In genomic region chr16:30660424-30661251, GRCh38 we compare ENCODE assay signal across 8 cellular contexts. TPM values are rescaled to one million over a fixed set of nuclear protein-coding genes. Genes with fewer than 3 reads are reported as not detected.
DNase-seq lines count a peak whose midpoint lies in the region; ATAC-seq and TF ChIP-seq lines count a peak whose summit lies in the region.

No MANE protein-coding gene starts in this region.

- H3K27ac Mint-ChIP-seq in Caco-2 (ENCODE audit: unreplicated experiment), result peak overlapping the region; percentile 80
- peak overlapping the region; percentile 99 for H3K27ac Mint-ChIP-seq in activated naive CD4-positive, alpha-beta T cell treated with anti-CD3 and anti-CD28 coated beads, Interleukin-2, amount 50 U/mL, for 24 hours

- CTCF ChIA-PET in Caco-2 (lab: Charles Lee), result interaction anchor here (0.5 to 2.6 kb wide), 2 partner anchors 23 to 33 kb away, joined by 3 to 9 read pairs; no protein-coding TSS in a partner anchor
- CTCF ChIA-PET in Panc1 (lab: Charles Lee), result no interaction called here

- no peaks in the 10 kb centered on the region for H3K9me3 Mint-ChIP-seq in Caco-2 (ENCODE audit: unreplicated experiment)
- no peaks in the 10 kb centered on the region for H3K9me3 Mint-ChIP-seq in activated naive CD4-positive, alpha-beta T cell treated with anti-CD3 and anti-CD28 coated beads, Interleukin-2, amount 50 U/mL, for 24 hours

- H3K9me3 ChIP-seq in Caco-2 (no peaks in the 10 kb centered on the region), Panc1 (ENCODE audit: control insufficient read depth, insufficient read depth, low read depth, low read length) (no peaks in the 10 kb centered on the region)

- peak overlapping the region; percentile 49 for H3K4me3 ChIP-seq in Caco-2 (ENCODE audit: low read depth, low read length)
- peak overlapping the region; percentile 89 to 90 for H3K4me3 ChIP-seq in Panc1 (ENCODE audit: low read depth in 2 of 2, low read length in 2 of 2)

- H3K36me3 Mint-ChIP-seq in Caco-2 (ENCODE audit: insufficient read depth, unreplicated experiment), result peaks cover 61% of the 10 kb centered on the region
- H3K36me3 Mint-ChIP-seq in activated naive CD4-positive, alpha-beta T cell treated with anti-CD3 and anti-CD28 coated beads, Interleukin-2, amount 50 U/mL, for 24 hours, result peaks cover 20% of the 10 kb centered on the region

- H3K27ac ChIP-seq in Panc1 (ENCODE audit: low read length), result peak overlapping the region; percentile 90

- DNase-seq in Caco-2, result no peak
- no peak for DNase-seq in Panc1 (ENCODE audit: low read depth, low spot score)
- DNase-seq in kidney tubule cell (ENCODE audit: low spot score), result peak; percentile 73
- DNase-seq in stimulated activated CD4-positive, alpha-beta T cell treated with anti-CD3 and anti-CD28 coated beads, TNF-alpha, amount 100 ng/mL, for 48 hours (ENCODE audit: low read depth in 3 of 3), result peak; percentile 58 to 78 (median 70)
- no peak for DNase-seq in NCI-H187 treated with DMSO at 0.1 percent for 48 hours (lab: John Stamatoyannopoulos, UW)
- no peak for DNase-seq in SW480 (ENCODE audit: low spot score)

- TSS peak; percentile 16 for BruUV-seq in Caco-2 (replicated peaks; lab: Mats Ljungman, UMichigan)
- TSS peak; percentile 61 for BruUV-seq in Panc1 (replicated peaks; lab: Mats Ljungman, UMichigan)

- no peaks in the 10 kb centered on the region; the same call in 1 of the 2 replicates for H3K4me1 ChIP-seq in Caco-2
- peaks cover 26% of the 10 kb centered on the region for H3K4me1 ChIP-seq in Panc1 (ENCODE audit: control insufficient read depth, insufficient read depth, low read length)

- POLR2A ChIA-PET in Caco-2 (lab: Charles Lee) (no interaction called here), Panc1 (lab: Charles Lee) (interaction anchor here (1.0 kb wide), 1 partner anchor 33 kb away, joined by 4 read pairs; no protein-coding TSS in a partner anchor)

- no peak for TF ChIP-seq CTCF in Caco-2 (IDR thresholded peaks at IDR 0.05; ENCODE audit: insufficient read depth in 1 of 2, low read depth in 1 of 2, low read length in 1 of 2, severe bottlenecking in 1 of 2, unreplicated experiment in 1 of 2)
- TF ChIP-seq CTCF in Panc1 (IDR thresholded peaks at IDR 0.05), result no peak

- ATAC-seq in Panc1 (no peak), HG03159 (IDR thresholded peaks at IDR 0.05; ENCODE audit: unreplicated experiment) (no peak)

- in situ Hi-C loops in Panc1 (cut with HindIII; ENCODE audit: low pct_unique_long_range_greater_than_20kb, low sequenced_read_pairs), result no loop called here

- H3K36me3 ChIP-seq in Caco-2 (ENCODE audit: control insufficient read depth, insufficient read depth, low read length) (peaks cover 8% of the 10 kb centered on the region), Panc1 (ENCODE audit: control insufficient read depth, insufficient read depth, low read length) (peaks cover 23% of the 10 kb centered on the region)

- H3K4me3 Mint-ChIP-seq in Caco-2 (ENCODE audit: unreplicated experiment), result peak overlapping the region; percentile 69
- peak overlapping the region; percentile 95 for H3K4me3 Mint-ChIP-seq in activated naive CD4-positive, alpha-beta T cell treated with anti-CD3 and anti-CD28 coated beads, Interleukin-2, amount 50 U/mL, for 24 hours

- intact Hi-C loops in Caco-2 (cut with micrococcal nuclease; ENCODE audit: unreplicated experiment) (no loop called here), Panc1 (cut with micrococcal nuclease; ENCODE audit: unreplicated experiment) (no loop called here)

- H3K27me3 Mint-ChIP-seq in Caco-2 (ENCODE audit: insufficient read depth, unreplicated experiment), result no peaks in the 10 kb centered on the region
- H3K27me3 Mint-ChIP-seq in activated naive CD4-positive, alpha-beta T cell treated with anti-CD3 and anti-CD28 coated beads, Interleukin-2, amount 50 U/mL, for 24 hours, result no peaks in the 10 kb centered on the region

- H3K27me3 ChIP-seq in Caco-2 (replicated peaks; ENCODE audit: control insufficient read depth, insufficient read depth, low read length) (no peaks in the 10 kb centered on the region), Panc1 (ENCODE audit: control insufficient read depth, insufficient read depth, low read length) (no peaks in the 10 kb centered on the region)

- H3K4me1 Mint-ChIP-seq in Caco-2 (ENCODE audit: low read depth, unreplicated experiment), result peaks cover 10% of the 10 kb centered on the region
- peaks cover 57% of the 10 kb centered on the region for H3K4me1 Mint-ChIP-seq in activated naive CD4-positive, alpha-beta T cell treated with anti-CD3 and anti-CD28 coated beads, Interleukin-2, amount 50 U/mL, for 24 hours

RNA-seq across cellular contexts. Expression of gene FBRS, which starts 2.4 kb away (rescaled TPM):
- total RNA-seq in Caco-2 (2022) (46.1 and 47.9 TPM in 2 replicates), Panc1 (2021; ENCODE audit: unreplicated experiment) (103 TPM)
- polyA plus RNA-seq in Panc1 (2012; ENCODE audit: insufficient read length), result 102 TPM

RNA-seq across cellular contexts. Expression of gene PRR14, which starts 9.9 kb away (rescaled TPM):
- total RNA-seq in Caco-2 (2022), result 26.3 and 28.2 TPM in 2 replicates
- 77.6 TPM for total RNA-seq in Panc1 (2021; ENCODE audit: unreplicated experiment)
- 44.2 TPM for polyA plus RNA-seq in Panc1 (2012; ENCODE audit: insufficient read length)

RNA-seq across cellular contexts. Expression of gene SRCAP, which starts 38.3 kb away (rescaled TPM):
- total RNA-seq in Caco-2 (2022) (56.1 and 57.4 TPM in 2 replicates), Panc1 (2021; ENCODE audit: unreplicated experiment) (73.6 TPM)
- polyA plus RNA-seq in Panc1 (2012; ENCODE audit: insufficient read length), result 38.0 TPM

RNA-seq across cellular contexts. Expression of gene ZNF689, which starts 50.4 kb away (rescaled TPM):
- total RNA-seq in Caco-2 (2022) (11.4 and 11.7 TPM in 2 replicates), Panc1 (2021; ENCODE audit: unreplicated experiment) (16.5 TPM)
- polyA plus RNA-seq in Panc1 (2012; ENCODE audit: insufficient read length), result 8.9 TPM

Comparison
In these comparisons a context has a peak if more than half of its experiments do, and no peak if none do; other contexts are left out.
1. DNase-seq: peak in kidney tubule cell (single experiment) and stimulated activated CD4-positive, alpha-beta T cell treated with anti-CD3 and anti-CD28 coated beads, TNF-alpha, amount 100 ng/mL, for 48 hours (3 of 3); none in Caco-2 (0 of 2), Panc1 (single experiment), NCI-H187 treated with DMSO at 0.1 percent for 48 hours (single experiment) and SW480 (single experiment).